ENCODE assay signal across 30 cellular contexts in genomic region chr12:96462571-96463280, GRCh38. TPM values are rescaled to one million over a fixed set of nuclear protein-coding genes. Genes with fewer than 3 reads are reported as not detected.
"Had no signal": no experiment of that assay in that cellular context is flagged by ENCODE, and none has a peak within 500 bp of the region (broad histone marks: within the 10 kb centered on the region; RNA-seq: fewer than 3 reads in every experiment).

No MANE protein-coding gene starts in this region.

- H3K9me3 Mint-ChIP-seq: activated naive CD4-positive, alpha-beta T cell treated with anti-CD3 and anti-CD28 coated beads, Interleukin-2, amount 50 U/mL, for 72 hours; activated naive CD8-positive, alpha-beta T cell treated with anti-CD3 and anti-CD28 coated beads, Interleukin-2, amount 50 U/mL, for 24 hours; activated T-cell treated with anti-CD3 and anti-CD28 coated beads, Interleukin-2, amount 50 U/mL, for 24 hours; activated T-helper 1 cell treated with anti-CD3 and anti-CD28 coated beads, Interleukin-12 subunit alpha, Interleukin-12 subunit beta, Interleukin-2, Interleukin-4 antibody, amounts not matched to agents 30 ng/mL and 10 ng/mL and 1 ng/mL, durations not matched to agents 14 hours and 24 hours and 36 hours; central memory CD8-positive, alpha-beta T cell; WTC11 had no signal

- H3K4me3 ChIP-seq: ascending aorta, body of pancreas, colonic mucosa, Peyer's patch, SJSA1 had no signal

- DNase-seq: activated CD4-positive, alpha-beta T cell treated with anti-CD3 and anti-CD28 coated beads for 48 hours; activated CD4-positive, alpha-beta T cell treated with anti-CD3 and anti-CD28 coated beads, Interleukin-2, amount 50 U/mL, for 4 hours; activated CD4-positive, CD25-positive, alpha-beta regulatory T cell treated with anti-CD3 and anti-CD28 coated beads, Interleukin-2, amount 50 U/mL, for 72 hours; activated CD8-positive, alpha-beta memory T cell treated with anti-CD3 and anti-CD28 coated beads, Interleukin-2, amount 10 ng/mL, durations not matched to agents 7 days and 5 days; activated effector memory CD4-positive, alpha-beta T cell treated with anti-CD3 and anti-CD28 coated beads, Interleukin-2, amount 50 U/mL, for 16 hours; activated naive CD4-positive, alpha-beta T cell treated with Interleukin-2 at 50 U/mL for 16 hours; activated naive CD8-positive, alpha-beta T cell treated with anti-CD3 and anti-CD28 coated beads, Interleukin-2, amount 50 U/mL, for 24 hours; activated T-cell treated with anti-CD3 and anti-CD28 coated beads, Interleukin-2, amount 50 U/mL, for 24 hours; amniotic stem cell; body of pancreas; colonic mucosa; dermis blood vessel endothelial cell; NCI-H1092; NCI-H1436; NCI-H1694 treated with DMSO at 0.1 percent for 48 hours; NCI-H2029 treated with DMSO at 0.1 percent for 48 hours; NCI-H345; NCI-H510A; Peyer's patch; SHP77; T-helper 17 cell; T-helper 9 cell had no signal

- H3K9me3 ChIP-seq: ascending aorta, body of pancreas, colonic mucosa, Peyer's patch, SJSA1 had no signal

- H3K27ac Mint-ChIP-seq: activated CD8-positive, alpha-beta memory T cell treated with anti-CD3 and anti-CD28 coated beads, Interleukin-2, amount 10 ng/mL, durations not matched to agents 7 days and 5 days; activated naive CD4-positive, alpha-beta T cell treated with anti-CD3 and anti-CD28 coated beads, Interleukin-2, amount 50 U/mL, for 72 hours; activated naive CD8-positive, alpha-beta T cell treated with anti-CD3 and anti-CD28 coated beads, Interleukin-2, amount 50 U/mL, for 24 hours; activated T-cell treated with anti-CD3 and anti-CD28 coated beads, Interleukin-2, amount 50 U/mL, for 24 hours; activated T-helper 1 cell treated with anti-CD3 and anti-CD28 coated beads, Interleukin-12 subunit alpha, Interleukin-12 subunit beta, Interleukin-2, Interleukin-4 antibody, amounts not matched to agents 30 ng/mL and 10 ng/mL and 1 ng/mL, durations not matched to agents 14 hours and 24 hours and 36 hours; WTC11 had no signal

- ATAC-seq: activated CD8-positive, alpha-beta memory T cell treated with anti-CD3 and anti-CD28 coated beads, Interleukin-2, amount 10 ng/mL, durations not matched to agents 7 days and 5 days; activated naive CD4-positive, alpha-beta T cell treated with anti-CD3 and anti-CD28 coated beads, Interleukin-2, amount 50 U/mL, for 72 hours; activated naive CD8-positive, alpha-beta T cell treated with anti-CD3 and anti-CD28 coated beads, Interleukin-2, amount 50 U/mL, for 24 hours; body of pancreas; T-helper 17 cell; WTC11 had no signal

- H3K4me1 ChIP-seq: ascending aorta, body of pancreas, colonic mucosa, Peyer's patch had no signal

- H3K36me3 Mint-ChIP-seq: activated CD8-positive, alpha-beta memory T cell treated with anti-CD3 and anti-CD28 coated beads, Interleukin-2, amount 10 ng/mL, durations not matched to agents 7 days and 5 days; activated naive CD4-positive, alpha-beta T cell treated with anti-CD3 and anti-CD28 coated beads, Interleukin-2, amount 50 U/mL, for 72 hours; WTC11 had no signal

- H3K27ac ChIP-seq: ascending aorta, body of pancreas, colonic mucosa, KMS-11, Peyer's patch, RWPE1, SJSA1 had no signal

- H3K4me1 Mint-ChIP-seq: activated CD8-positive, alpha-beta memory T cell treated with anti-CD3 and anti-CD28 coated beads, Interleukin-2, amount 10 ng/mL, durations not matched to agents 7 days and 5 days; activated naive CD8-positive, alpha-beta T cell treated with anti-CD3 and anti-CD28 coated beads, Interleukin-2, amount 50 U/mL, for 24 hours; central memory CD8-positive, alpha-beta T cell; T-helper 17 cell; WTC11 had no signal

- H3K27me3 Mint-ChIP-seq: activated naive CD8-positive, alpha-beta T cell treated with anti-CD3 and anti-CD28 coated beads, Interleukin-2, amount 50 U/mL, for 24 hours; activated T-cell treated with anti-CD3 and anti-CD28 coated beads, Interleukin-2, amount 50 U/mL, for 24 hours; central memory CD8-positive, alpha-beta T cell; T-helper 17 cell had no signal

- H3K4me2 ChIP-seq: KMS-11 had no signal

- H3K36me3 ChIP-seq: ascending aorta, colonic mucosa, Peyer's patch, SJSA1 had no signal

- H3K4me3 Mint-ChIP-seq: activated CD8-positive, alpha-beta memory T cell treated with anti-CD3 and anti-CD28 coated beads, Interleukin-2, amount 10 ng/mL, durations not matched to agents 7 days and 5 days; activated naive CD8-positive, alpha-beta T cell treated with anti-CD3 and anti-CD28 coated beads, Interleukin-2, amount 50 U/mL, for 24 hours; activated T-cell treated with anti-CD3 and anti-CD28 coated beads, Interleukin-2, amount 50 U/mL, for 24 hours; activated T-helper 1 cell treated with anti-CD3 and anti-CD28 coated beads, Interleukin-12 subunit alpha, Interleukin-12 subunit beta, Interleukin-2, Interleukin-4 antibody, amounts not matched to agents 30 ng/mL and 10 ng/mL and 1 ng/mL, durations not matched to agents 14 hours and 24 hours and 36 hours; central memory CD8-positive, alpha-beta T cell; T-helper 17 cell; WTC11 had no signal

- H3K27me3 ChIP-seq: ascending aorta, body of pancreas, colonic mucosa, Peyer's patch had no signal

RNA-seq across cellular contexts. Expression of gene CFAP54, which starts 26.7 kb away (rescaled TPM):
- total RNA-seq: ascending aorta had no signal
